Comparison of ENCODE assay signal across 17 cellular contexts in the genomic region with DNA sequence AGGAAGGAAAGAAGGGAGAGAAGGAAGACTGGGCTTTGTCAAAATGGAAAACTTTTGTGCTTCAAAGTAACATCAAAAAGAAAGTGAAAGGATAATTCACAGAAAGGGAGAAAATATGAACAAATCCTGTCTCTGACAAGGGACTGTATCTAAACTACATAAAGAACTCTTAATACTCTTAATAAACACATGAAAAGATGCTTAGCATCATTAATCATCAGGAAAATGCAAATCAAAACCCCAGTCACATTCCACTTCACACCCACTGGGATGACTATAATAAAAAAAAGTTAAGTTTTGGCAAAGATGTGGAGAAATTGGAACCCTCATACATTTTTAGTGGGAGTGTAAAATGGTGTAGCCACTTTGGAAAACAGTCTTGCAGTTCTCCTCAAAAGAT. TPM values are rescaled to one million over a fixed set of nuclear protein-coding genes. Genes with fewer than 3 reads are reported as not detected.
DNase-seq lines count a peak whose midpoint lies in the region; ATAC-seq and TF ChIP-seq lines count a peak whose summit lies in the region.
"Had no signal": no experiment of that assay in that cellular context is flagged by ENCODE, and none has a peak within 500 bp of the region (broad histone marks: within the 10 kb centered on the region; RNA-seq: fewer than 3 reads in every experiment).

No MANE protein-coding gene starts in this region.

- H3K4me1 ChIP-seq in GM23338 (ENCODE audit: insufficient read depth), result no peaks in the 10 kb centered on the region; the same call in 1 of the 2 replicates
- H3K4me1 ChIP-seq: colonic mucosa had no signal

- ATAC-seq in natural killer cell, result no peak
- no peak for ATAC-seq in GM23338
- ATAC-seq: gastroesophageal sphincter had no signal

- no peaks in the 10 kb centered on the region for H3K9me2 ChIP-seq in GM23338 (ENCODE audit: insufficient read depth)

- H3K79me2 ChIP-seq in GM23338 (replicated peaks; ENCODE audit: insufficient read depth), result no peaks in the 10 kb centered on the region

- H4K20me1 ChIP-seq in GM23338 (replicated peaks; ENCODE audit: insufficient read depth), result no peaks in the 10 kb centered on the region

- no peak overlapping the region for H3K4me3 ChIP-seq in choroid plexus epithelial cell (ENCODE audit: low read depth, low read length)
- no peak overlapping the region for H3K4me3 ChIP-seq in GM23338
- H3K4me3 ChIP-seq: colonic mucosa, gastroesophageal sphincter had no signal

- H3K27ac Mint-ChIP-seq in CD14-positive monocyte (peak overlapping the region; percentile 88 to 100 (median 98)), natural killer cell (peak overlapping the region; percentile 57 to 60), GM23338 (no peak overlapping the region)

- H3K4me3 Mint-ChIP-seq in CD14-positive monocyte (peak overlapping the region in 1 of 2 donors; percentile 35), natural killer cell (no peak overlapping the region), GM23338 (no peak overlapping the region)

- H3K36me3 Mint-ChIP-seq in CD14-positive monocyte (peaks cover 10 to 12% of the 10 kb centered on the region in 2 donors), natural killer cell (no peaks in the 10 kb centered on the region), GM23338 (ENCODE audit: low read depth) (no peaks in the 10 kb centered on the region; the same call in 2 of the 3 replicates)

- H3K4me2 ChIP-seq in GM23338, result no peak overlapping the region

- H3K27me3 Mint-ChIP-seq in CD14-positive monocyte (ENCODE audit: low read depth in 3 of 3) (peaks cover 0 to 3% (median 2%) of the 10 kb centered on the region in 3 donors), natural killer cell (ENCODE audit: low read depth in 2 of 2) (no peaks in the 10 kb centered on the region), GM23338 (ENCODE audit: insufficient read depth, low read depth, poor library complexity) (peaks cover 6% of the 10 kb centered on the region)

- TF ChIP-seq CTCF in CD14-positive monocyte (IDR thresholded peaks at IDR 0.05) (no peak), choroid plexus epithelial cell (conservative IDR thresholded peaks at IDR 0.05; ENCODE audit: low read depth, low read length) (no peak), natural killer cell (IDR thresholded peaks at IDR 0.05) (no peak), GM23338 (conservative IDR thresholded peaks at IDR 0.05; ENCODE audit: low read depth in 2 of 2) (no peak)

- H3K4me1 Mint-ChIP-seq in CD14-positive monocyte (peaks cover 78% of the 10 kb centered on the region), natural killer cell (peaks cover 0 to 6% of the 10 kb centered on the region in 2 donors), GM23338 (peaks cover 7% of the 10 kb centered on the region; the same call in 2 of the 3 replicates)

- H3K27ac ChIP-seq in GM23338 (ENCODE audit: low read depth), result no peak overlapping the region
- H3K27ac ChIP-seq: colonic mucosa had no signal

- no peak for DNase-seq in CD14-positive monocyte (ENCODE audit: low spot score)
- peak; percentile 35 for DNase-seq in HCEC 1CT
- DNase-seq in choroid plexus epithelial cell (ENCODE audit: low read depth), result peak; percentile 14
- DNase-seq in natural killer cell, result no peak
- DNase-seq in DMS114 treated with DMSO at 0.1 percent for 48 hours (lab: John Stamatoyannopoulos, UW; ENCODE audit: unreplicated experiment), result no peak
- no peak for DNase-seq in GM23338 (ENCODE audit: low spot score)
- DNase-seq in posterior cingulate gyrus, result no peak
- DNase-seq in T-helper 1 cell, result no peak
- DNase-seq: activated gamma-delta T cell; aorta; colonic mucosa; NCI-H1105; NCI-H524 treated with DMSO at 0.1 percent for 48 hours; occipital lobe; SHP77; stimulated activated CD4-positive, alpha-beta T cell treated with anti-CD3 and anti-CD28 coated beads, Interleukin-2, amount 100 ng/mL, for 48 hours had no signal

- peaks cover 0 to 1% (median 0%) of the 10 kb centered on the region in 7 donors for H3K9me3 Mint-ChIP-seq in CD14-positive monocyte
- H3K9me3 Mint-ChIP-seq in natural killer cell, result no peaks in the 10 kb centered on the region
- no peaks in the 10 kb centered on the region; the same call in 2 of the 3 replicates for H3K9me3 Mint-ChIP-seq in GM23338

- H3F3A ChIP-seq in GM23338 (replicated peaks; ENCODE audit: low read depth), result 0 out of 2 replicates have a peak, but pooled peaks cover 7% of the 10 kb centered on the region

- H2AFZ ChIP-seq in GM23338, result no peak overlapping the region

- no peaks in the 10 kb centered on the region for H3K27me3 ChIP-seq in GM23338 (ENCODE audit: insufficient read depth)
- H3K27me3 ChIP-seq: colonic mucosa, gastroesophageal sphincter had no signal

- H3K36me3 ChIP-seq in GM23338 (ENCODE audit: insufficient read depth), result no peaks in the 10 kb centered on the region
- H3K36me3 ChIP-seq: colonic mucosa, gastroesophageal sphincter had no signal

- intact Hi-C loops in CD14-positive monocyte (cut with micrococcal nuclease), result no loop called here
- intact Hi-C loops in natural killer cell (cut with micrococcal nuclease), result no loop called here
- intact Hi-C loops in posterior cingulate gyrus (cut with DNase I), result no loop called here

TF ChIP-seq in GM23338, 12 proteins besides CTCF, POLR2A, EP300 and RAD21:
- TF ChIP-seq STAT1 (IDR thresholded peaks at IDR 0.05; ENCODE audit: unreplicated experiment), result no peak
- no peak for TF ChIP-seq NANOG (IDR thresholded peaks at IDR 0.05; ENCODE audit: borderline replicate concordance)
- no peak for TF ChIP-seq CREB1 (CRISPR knock-in tag; IDR thresholded peaks at IDR 0.05; ENCODE audit: low read depth)
- no peak for TF ChIP-seq EZH2 (IDR thresholded peaks at IDR 0.05; ENCODE audit: low read depth, unreplicated experiment)
- TF ChIP-seq ZNF331 (CRISPR knock-in tag; IDR thresholded peaks at IDR 0.05; ENCODE audit: low read depth), result no peak
- TF ChIP-seq JUNB (IDR thresholded peaks at IDR 0.05; ENCODE audit: unreplicated experiment), result no peak
- no peak for TF ChIP-seq POLR2AphosphoS5 (IDR thresholded peaks at IDR 0.05; ENCODE audit: low read depth)

RNA-seq across cellular contexts. Expression of gene ZFP36L2, which starts 11.8 kb away (rescaled TPM):
- polyA plus RNA-seq in CD14-positive monocyte (10 to 100 TPM; 84.4 to 88.3 TPM), GM23338 (2016; fragmentation: Nextera tagmentation; extraction: Ambion mirVana) (38.4 and 39.6 TPM in 2 replicates)
- 100 to 1,000 TPM; 376 to 428 (median 418) TPM for total RNA-seq in natural killer cell
- 37.9 and 43.0 TPM in 2 replicates for total RNA-seq in GM23338 (2014; rRNA removed; shearing (Covaris generic))

Comparison
In these comparisons a context has a peak if more than half of its experiments do, and no peak if none do; other contexts are left out.
1. DNase-seq: peak in HCEC 1CT (single experiment) and choroid plexus epithelial cell (single experiment); none in CD14-positive monocyte (single experiment), natural killer cell (single experiment), DMS114 treated with DMSO at 0.1 percent for 48 hours (single experiment), GM23338 (single experiment), posterior cingulate gyrus (0 of 10) and T-helper 1 cell (0 of 5).